Comparison of ENCODE assay signal across 1 cellular context in genomic region chr10:24901686-24902399, GRCh38.
TF ChIP-seq lines count a peak whose summit lies in the region.

No MANE protein-coding gene starts in this region.

TF ChIP-seq in K562, 482 proteins besides CTCF, POLR2A, EP300 and RAD21 (continued from another document and continues in another):
- TF ChIP-seq ZNF318 (IDR thresholded peaks at IDR 0.05; ENCODE audit: borderline replicate concordance in 1 of 2, low read depth in 1 of 2) (peak in 1 of 2 experiments; percentile 52; a peak in 1 of 4 replicates), KLF16 (IDR thresholded peaks at IDR 0.05) (0 out of 2 replicates have a peak, but pooled peaks have one; percentile 16), CBX1 (IDR thresholded peaks at IDR 0.05; ENCODE audit: low read depth) (no peak), COPS2 (conservative IDR thresholded peaks at IDR 0.05) (no peak), FOS (IDR thresholded peaks at IDR 0.05; ENCODE audit: extremely low read depth, insufficient read length) (peak; percentile 25), IFI16 (CRISPR knock-in tag; IDR thresholded peaks at IDR 0.05) (no peak), E2F4 (CRISPR knock-in tag; IDR thresholded peaks at IDR 0.05; ENCODE audit: low read depth) (no peak), PREB (CRISPR knock-in tag; IDR thresholded peaks at IDR 0.05) (no peak), ELF4 (CRISPR knock-in tag; IDR thresholded peaks at IDR 0.05) (no peak), NONO (IDR thresholded peaks at IDR 0.05; ENCODE audit: low read depth in 2 of 2, low read length in 1 of 2) (no peak), ZNF263 (CRISPR knock-in tag; IDR thresholded peaks at IDR 0.05; ENCODE audit: borderline replicate concordance) (no peak; the same call in 1 of the 2 replicates), PPARD (CRISPR knock-in tag; IDR thresholded peaks at IDR 0.05) (no peak), XRCC3 (IDR thresholded peaks at IDR 0.05) (no peak), TOE1 (IDR thresholded peaks at IDR 0.05; ENCODE audit: borderline replicate concordance) (no peak), TOE1 (CRISPR knock-in tag; IDR thresholded peaks at IDR 0.05; ENCODE audit: borderline replicate concordance, low read depth) (no peak), ETV6 (IDR thresholded peaks at IDR 0.05; ENCODE audit: borderline replicate concordance in 1 of 2, low read depth in 2 of 2, low read length in 1 of 2) (no peak), ETV6 (CRISPR knock-in tag; IDR thresholded peaks at IDR 0.05; ENCODE audit: borderline replicate concordance) (no peak), BRD9 (IDR thresholded peaks at IDR 0.05; ENCODE audit: low read depth, partially characterized antibody) (peak; percentile 86), ARNT (IDR thresholded peaks at IDR 0.05) (peak in 1 of 2 experiments; percentile 73; a peak in 1 of 4 replicates), ILF3 (IDR thresholded peaks at IDR 0.05; ENCODE audit: borderline replicate concordance) (no peak), CHD2 (IDR thresholded peaks at IDR 0.05; ENCODE audit: low read depth, low read length) (no peak), PML (IDR thresholded peaks at IDR 0.05; ENCODE audit: low read length) (no peak), E2F5 (CRISPR knock-in tag; IDR thresholded peaks at IDR 0.05) (no peak), HDGF (IDR thresholded peaks at IDR 0.05) (no peak), ZBTB5 (IDR thresholded peaks at IDR 0.05) (peak; percentile 54; the same call in 1 of the 2 replicates), FOSL1 (tag; conservative IDR thresholded peaks at IDR 0.05) (peak; percentile 97), POLR2H (tag; IDR thresholded peaks at IDR 0.05; ENCODE audit: low read depth) (no peak), PHTF2 (CRISPR knock-in tag; IDR thresholded peaks at IDR 0.05) (no peak), CREM (IDR thresholded peaks at IDR 0.05; ENCODE audit: low read depth) (no peak; the same call in 1 of the 2 replicates), ETS2 (tag; IDR thresholded peaks at IDR 0.05; ENCODE audit: borderline replicate concordance, poor library complexity, severe bottlenecking) (no peak), E2F3 (CRISPR knock-in tag; IDR thresholded peaks at IDR 0.05) (no peak), CXXC5 (CRISPR knock-in tag; IDR thresholded peaks at IDR 0.05) (0 out of 2 replicates have a peak, but pooled peaks have one; percentile 19), TAF15 (IDR thresholded peaks at IDR 0.05; ENCODE audit: low read depth, low read length) (no peak), ZBTB7A (IDR thresholded peaks at IDR 0.05; ENCODE audit: borderline replicate concordance, control insufficient read depth, low read depth, low read length) (0 out of 2 replicates have a peak, but pooled peaks have one; percentile 41), TCFL5 (CRISPR knock-in tag; conservative IDR thresholded peaks at IDR 0.05) (no peak), NR2C2 (CRISPR knock-in tag; IDR thresholded peaks at IDR 0.05) (no peak), NR2C2 (tag; IDR thresholded peaks at IDR 0.05) (no peak), ZNF134 (CRISPR knock-in tag; conservative IDR thresholded peaks at IDR 0.05) (no peak), KHSRP (IDR thresholded peaks at IDR 0.05) (no peak), ZBTB12 (CRISPR knock-in tag; IDR thresholded peaks at IDR 0.05) (no peak), EHMT2 (IDR thresholded peaks at IDR 0.05) (no peak), BMI1 (IDR thresholded peaks at IDR 0.05; ENCODE audit: low read length) (no peak), CHD1 (IDR thresholded peaks at IDR 0.05; ENCODE audit: low read length) (no peak), TRIM24 (IDR thresholded peaks at IDR 0.05) (peak; percentile 57 to 64; a peak in 2 of 4 replicates), MCM3 (IDR thresholded peaks at IDR 0.05) (no peak), POLR2AphosphoS2 (IDR thresholded peaks at IDR 0.05; ENCODE audit: low read length) (no peak), RFX5 (IDR thresholded peaks at IDR 0.05; ENCODE audit: low read depth, low read length) (no peak), MAFG (tag; conservative IDR thresholded peaks at IDR 0.05) (peak; percentile 75)
- TF ChIP-seq, protein P1, sequence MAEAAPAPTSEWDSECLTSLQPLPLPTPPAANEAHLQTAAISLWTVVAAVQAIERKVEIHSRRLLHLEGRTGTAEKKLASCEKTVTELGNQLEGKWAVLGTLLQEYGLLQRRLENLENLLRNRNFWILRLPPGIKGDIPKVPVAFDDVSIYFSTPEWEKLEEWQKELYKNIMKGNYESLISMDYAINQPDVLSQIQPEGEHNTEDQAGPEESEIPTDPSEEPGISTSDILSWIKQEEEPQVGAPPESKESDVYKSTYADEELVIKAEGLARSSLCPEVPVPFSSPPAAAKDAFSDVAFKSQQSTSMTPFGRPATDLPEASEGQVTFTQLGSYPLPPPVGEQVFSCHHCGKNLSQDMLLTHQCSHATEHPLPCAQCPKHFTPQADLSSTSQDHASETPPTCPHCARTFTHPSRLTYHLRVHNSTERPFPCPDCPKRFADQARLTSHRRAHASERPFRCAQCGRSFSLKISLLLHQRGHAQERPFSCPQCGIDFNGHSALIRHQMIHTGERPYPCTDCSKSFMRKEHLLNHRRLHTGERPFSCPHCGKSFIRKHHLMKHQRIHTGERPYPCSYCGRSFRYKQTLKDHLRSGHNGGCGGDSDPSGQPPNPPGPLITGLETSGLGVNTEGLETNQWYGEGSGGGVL (CRISPR knock-in tag; IDR thresholded peaks at IDR 0.05): no peak
- TF ChIP-seq, protein P2, sequence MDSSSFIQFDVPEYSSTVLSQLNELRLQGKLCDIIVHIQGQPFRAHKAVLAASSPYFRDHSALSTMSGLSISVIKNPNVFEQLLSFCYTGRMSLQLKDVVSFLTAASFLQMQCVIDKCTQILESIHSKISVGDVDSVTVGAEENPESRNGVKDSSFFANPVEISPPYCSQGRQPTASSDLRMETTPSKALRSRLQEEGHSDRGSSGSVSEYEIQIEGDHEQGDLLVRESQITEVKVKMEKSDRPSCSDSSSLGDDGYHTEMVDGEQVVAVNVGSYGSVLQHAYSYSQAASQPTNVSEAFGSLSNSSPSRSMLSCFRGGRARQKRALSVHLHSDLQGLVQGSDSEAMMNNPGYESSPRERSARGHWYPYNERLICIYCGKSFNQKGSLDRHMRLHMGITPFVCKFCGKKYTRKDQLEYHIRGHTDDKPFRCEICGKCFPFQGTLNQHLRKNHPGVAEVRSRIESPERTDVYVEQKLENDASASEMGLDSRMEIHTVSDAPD (CRISPR knock-in tag; IDR thresholded peaks at IDR 0.05): no peak
- TF ChIP-seq, protein P3, sequence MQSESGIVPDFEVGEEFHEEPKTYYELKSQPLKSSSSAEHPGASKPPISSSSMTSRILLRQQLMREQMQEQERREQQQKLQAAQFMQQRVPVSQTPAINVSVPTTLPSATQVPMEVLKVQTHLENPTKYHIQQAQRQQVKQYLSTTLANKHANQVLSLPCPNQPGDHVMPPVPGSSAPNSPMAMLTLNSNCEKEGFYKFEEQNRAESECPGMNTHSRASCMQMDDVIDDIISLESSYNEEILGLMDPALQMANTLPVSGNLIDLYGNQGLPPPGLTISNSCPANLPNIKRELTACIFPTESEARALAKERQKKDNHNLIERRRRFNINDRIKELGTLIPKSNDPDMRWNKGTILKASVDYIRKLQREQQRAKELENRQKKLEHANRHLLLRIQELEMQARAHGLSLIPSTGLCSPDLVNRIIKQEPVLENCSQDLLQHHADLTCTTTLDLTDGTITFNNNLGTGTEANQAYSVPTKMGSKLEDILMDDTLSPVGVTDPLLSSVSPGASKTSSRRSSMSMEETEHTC (IDR thresholded peaks at IDR 0.05): no peak
